8 cellular contexts compared by ENCODE assay signal in genomic region chr6:33297406-33297955, GRCh38. TPM values are rescaled to one million over a fixed set of nuclear protein-coding genes. Genes with fewer than 3 reads are reported as not detected.
DNase-seq lines count a peak whose midpoint lies in the region; ATAC-seq and TF ChIP-seq lines count a peak whose summit lies in the region.

No MANE protein-coding gene starts in this region.

- TF ChIP-seq CTCF in heart right ventricle (IDR thresholded peaks at IDR 0.05) = no peak
- TF ChIP-seq CTCF in retinal pigment epithelial cell (conservative IDR thresholded peaks at IDR 0.05; ENCODE audit: low read depth, low read length) = no peak

- H3K9me3 ChIP-seq in heart right ventricle = no peaks in the 10 kb centered on the region

- no peaks in the 10 kb centered on the region for H3K27me3 ChIP-seq in heart right ventricle

- peaks cover 47% of the 10 kb centered on the region for H3K4me1 Mint-ChIP-seq in activated naive CD4-positive, alpha-beta T cell treated with anti-CD3 and anti-CD28 coated beads, Interleukin-2, amount 10 ng/mL, durations not matched to agents 7 days and 5 days
- peaks cover 38% of the 10 kb centered on the region for H3K4me1 Mint-ChIP-seq in activated CD4-positive, alpha-beta memory T cell treated with anti-CD3 and anti-CD28 coated beads, Interleukin-2, amount 10 ng/mL, durations not matched to agents 7 days and 5 days

- peaks cover 11 to 41% (median 37%) of the 10 kb centered on the region in 9 donors for H3K4me1 ChIP-seq in heart right ventricle

- peak overlapping the region; percentile 65 to 97 (median 80) for H3K4me3 ChIP-seq in heart right ventricle
- peak overlapping the region; percentile 96 for H3K4me3 ChIP-seq in retinal pigment epithelial cell (ENCODE audit: low read length)

- intact Hi-C loops in heart right ventricle (cut with DNase I) = no loop called here

- H3K36me3 Mint-ChIP-seq in activated naive CD4-positive, alpha-beta T cell treated with anti-CD3 and anti-CD28 coated beads, Interleukin-2, amount 10 ng/mL, durations not matched to agents 7 days and 5 days = peaks cover 54% of the 10 kb centered on the region
- H3K36me3 Mint-ChIP-seq in activated CD4-positive, alpha-beta memory T cell treated with anti-CD3 and anti-CD28 coated beads, Interleukin-2, amount 10 ng/mL, durations not matched to agents 7 days and 5 days (ENCODE audit: low read depth) = peaks cover 42% of the 10 kb centered on the region

- no peak for DNase-seq in activated naive CD4-positive, alpha-beta T cell treated with anti-CD3 and anti-CD28 coated beads, Interleukin-2, amount 10 ng/mL, durations not matched to agents 7 days and 5 days
- no peak for DNase-seq in activated naive CD4-positive, alpha-beta T cell (lab: John Stamatoyannopoulos, UW)
- DNase-seq in activated CD4-positive, alpha-beta memory T cell treated with anti-CD3 and anti-CD28 coated beads, Interleukin-2, amount 10 ng/mL, durations not matched to agents 7 days and 5 days = no peak
- no peak for DNase-seq in heart right ventricle
- DNase-seq in retinal pigment epithelial cell (ENCODE audit: low read depth) = no peak
- DNase-seq in hepatic stellate cell (ENCODE audit: low spot score) = no peak
- DNase-seq in NCI-H2107 treated with DMSO at 0.1 percent for 48 hours (lab: John Stamatoyannopoulos, UW; ENCODE audit: unreplicated experiment) = no peak

- POLR2A ChIA-PET in activated CD4-positive, alpha-beta memory T cell treated with anti-CD3 and anti-CD28 coated beads, Interleukin-2, amount 10 ng/mL, durations not matched to agents 7 days and 5 days (lab: Charles Lee) = interaction anchor here (2.7 to 14.3 kb wide), 5 partner anchors 8 to 47 kb away, joined by 12 to 234 read pairs (median 41); partner anchors contain the start of genes B3GALT4, PFDN6, RPS18 and TAPBP

- H3K36me3 ChIP-seq in heart right ventricle = peaks cover 0 to 65% (median 17%) of the 10 kb centered on the region in 9 donors

- 15 to 17% methylated on average over 16 of the region's 16 CpGs for WGBS in heart right ventricle, 2 donors

- peak overlapping the region; percentile 46 to 99 (median 98) for H3K27ac ChIP-seq in heart right ventricle

- CTCF ChIA-PET in activated naive CD4-positive, alpha-beta T cell treated with anti-CD3 and anti-CD28 coated beads, Interleukin-2, amount 10 ng/mL, durations not matched to agents 7 days and 5 days (lab: Charles Lee) = no interaction called here
- CTCF ChIA-PET in activated CD4-positive, alpha-beta memory T cell treated with anti-CD3 and anti-CD28 coated beads, Interleukin-2, amount 10 ng/mL, durations not matched to agents 7 days and 5 days (lab: Charles Lee) = interaction anchor here (1.8 to 3.3 kb wide), 2 partner anchors 8 to 20 kb away, joined by 5 to 29 read pairs; partner anchors contain the start of genes B3GALT4, PFDN6 and WDR46

- H3K27ac Mint-ChIP-seq in activated naive CD4-positive, alpha-beta T cell treated with anti-CD3 and anti-CD28 coated beads, Interleukin-2, amount 10 ng/mL, durations not matched to agents 7 days and 5 days = peak overlapping the region; percentile 52
- no peak overlapping the region for H3K27ac Mint-ChIP-seq in activated CD4-positive, alpha-beta memory T cell treated with anti-CD3 and anti-CD28 coated beads, Interleukin-2, amount 10 ng/mL, durations not matched to agents 7 days and 5 days

- ATAC-seq in heart right ventricle (peak in 2 of 8 donors; percentile 0), HG03095 (IDR thresholded peaks at IDR 0.05; ENCODE audit: unreplicated experiment) (no peak)

- H3K27me3 Mint-ChIP-seq in activated naive CD4-positive, alpha-beta T cell treated with anti-CD3 and anti-CD28 coated beads, Interleukin-2, amount 10 ng/mL, durations not matched to agents 7 days and 5 days = peaks cover 11% of the 10 kb centered on the region
- H3K27me3 Mint-ChIP-seq in activated CD4-positive, alpha-beta memory T cell treated with anti-CD3 and anti-CD28 coated beads, Interleukin-2, amount 10 ng/mL, durations not matched to agents 7 days and 5 days = no peaks in the 10 kb centered on the region

- H3K4me3 Mint-ChIP-seq in activated naive CD4-positive, alpha-beta T cell treated with anti-CD3 and anti-CD28 coated beads, Interleukin-2, amount 10 ng/mL, durations not matched to agents 7 days and 5 days = peak overlapping the region; percentile 89
- peak overlapping the region; percentile 95 for H3K4me3 Mint-ChIP-seq in activated CD4-positive, alpha-beta memory T cell treated with anti-CD3 and anti-CD28 coated beads, Interleukin-2, amount 10 ng/mL, durations not matched to agents 7 days and 5 days

- no peaks in the 10 kb centered on the region for H3K9me3 Mint-ChIP-seq in activated naive CD4-positive, alpha-beta T cell treated with anti-CD3 and anti-CD28 coated beads, Interleukin-2, amount 10 ng/mL, durations not matched to agents 7 days and 5 days
- H3K9me3 Mint-ChIP-seq in activated CD4-positive, alpha-beta memory T cell treated with anti-CD3 and anti-CD28 coated beads, Interleukin-2, amount 10 ng/mL, durations not matched to agents 7 days and 5 days = no peaks in the 10 kb centered on the region

RNA-seq across cellular contexts. Expression of gene RGL2, which starts 1.3 kb away (rescaled TPM):
- total RNA-seq in activated CD4-positive, alpha-beta memory T cell treated with anti-CD3 and anti-CD28 coated beads, Interleukin-2, amount 10 ng/mL, durations not matched to agents 7 days and 5 days = 10 to 100 TPM; 44.3 to 45.1 TPM
- 10 to 100 TPM; 40.7 to 79.8 (median 50.4) TPM for total RNA-seq in heart right ventricle
- polyA plus RNA-seq in heart right ventricle = 10 to 100 TPM; 51.8 to 68.4 TPM

RNA-seq across cellular contexts. Expression of gene PFDN6, which starts 8.1 kb away (rescaled TPM):
- 10 to 100 TPM; 63.5 to 65.0 TPM for total RNA-seq in activated CD4-positive, alpha-beta memory T cell treated with anti-CD3 and anti-CD28 coated beads, Interleukin-2, amount 10 ng/mL, durations not matched to agents 7 days and 5 days
- 10 to 100 TPM; 31.7 to 58.3 (median 40.2) TPM for total RNA-seq in heart right ventricle
- 100 to 1,000 TPM; 248 to 448 TPM for polyA plus RNA-seq in heart right ventricle

RNA-seq across cellular contexts. Expression of gene WDR46, which starts 8.4 kb away (rescaled TPM):
- 10 to 100 TPM; 37.5 to 41.7 TPM for total RNA-seq in activated CD4-positive, alpha-beta memory T cell treated with anti-CD3 and anti-CD28 coated beads, Interleukin-2, amount 10 ng/mL, durations not matched to agents 7 days and 5 days
- total RNA-seq in heart right ventricle = 10 to 100 TPM; 11.0 to 27.8 (median 16.2) TPM
- 10 to 100 TPM; 27.4 to 40.6 TPM for polyA plus RNA-seq in heart right ventricle

RNA-seq across cellular contexts. Expression of gene TAPBP, which starts 16.4 kb away (rescaled TPM):
- 100 to 1,000 TPM; 243 to 249 TPM for total RNA-seq in activated CD4-positive, alpha-beta memory T cell treated with anti-CD3 and anti-CD28 coated beads, Interleukin-2, amount 10 ng/mL, durations not matched to agents 7 days and 5 days
- total RNA-seq in heart right ventricle = 100 to 1,000 TPM in 2 of 10 donors, 10 to 100 TPM in 8; 71.9 to 242 (median 86.7) TPM
- 10 to 100 TPM; 20.6 to 49.7 TPM for polyA plus RNA-seq in heart right ventricle

RNA-seq across cellular contexts. Expression of gene ZBTB22, which starts 20.1 kb away (rescaled TPM):
- total RNA-seq in activated CD4-positive, alpha-beta memory T cell treated with anti-CD3 and anti-CD28 coated beads, Interleukin-2, amount 10 ng/mL, durations not matched to agents 7 days and 5 days = 10 to 100 TPM; 16.5 to 18.0 TPM
- 10 to 100 TPM; 11.7 to 19.8 (median 14.3) TPM for total RNA-seq in heart right ventricle
- 10 to 100 TPM in 1 of 2 donors, 1 to 10 TPM in 1; 4.7 to 10.6 TPM for polyA plus RNA-seq in heart right ventricle
